8 cellular contexts compared by ENCODE assay signal in the genomic region with DNA sequence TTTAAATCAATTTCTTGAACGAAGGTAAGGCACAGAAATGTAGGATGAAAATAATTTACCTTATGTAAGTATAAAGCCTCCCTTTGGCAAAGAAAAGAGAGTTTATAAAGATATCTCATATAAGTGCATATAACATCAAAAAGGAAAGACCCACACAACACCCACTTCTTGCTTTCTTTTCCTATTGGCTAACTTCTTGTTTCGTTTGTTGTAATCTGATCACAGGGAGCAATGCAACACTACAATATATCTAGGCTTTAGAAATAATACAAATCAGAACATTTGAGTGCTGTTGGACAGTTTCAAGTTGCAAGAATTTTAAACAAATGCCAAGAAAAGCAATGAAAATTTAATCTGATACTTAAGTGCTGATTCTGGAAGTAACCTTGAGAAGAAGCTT. TPM values are rescaled to one million over a fixed set of nuclear protein-coding genes. Genes with fewer than 3 reads are reported as not detected.
DNase-seq lines count a peak whose midpoint lies in the region; ATAC-seq, FAIRE-seq and TF ChIP-seq lines count a peak whose summit lies in the region.

No MANE protein-coding gene starts in this region.

- intact Hi-C loops in K562 (cut with micrococcal nuclease) (loop anchor here (2.0 to 10.0 kb wide), 5 partner anchors 35 to 259 kb away; partner anchors contain the start of gene METAP2), mucosa of descending colon (cut with DNase I, micrococcal nuclease) (no loop called here)

- POLR2A ChIA-PET in K562 (lab: Yijun Ruan, JAX), result interaction anchor here (0.6 to 1.0 kb wide), 3 partner anchors 9 to 142 kb away, joined by 3 read pairs; partner anchors contain the start of gene NR2C1

- WGBS in K562 (ENCODE audit: insufficient coverage, low coverage, missing lambda C conversion rate), result 7% methylated on average over 2 of the region's 2 CpGs

- H3K9me2 ChIP-seq in MM.1S (replicated peaks; ENCODE audit: insufficient read depth, low read length), result no peaks in the 10 kb centered on the region

- no peak for TF ChIP-seq RAD21 in K562 (CRISPR knock-in tag; conservative IDR thresholded peaks at IDR 0.05 in 1 of 2, IDR thresholded peaks at IDR 0.05 in 1 of 2)

- H3K4me1 ChIP-seq in MM.1S (ENCODE audit: low read length), result peaks cover 14% of the 10 kb centered on the region
- peaks cover 8 to 14% of the 10 kb centered on the region in 2 experiments for H3K4me1 ChIP-seq in K562 (replicated peaks in 1 of 2; ENCODE audit: control insufficient read depth in 2 of 2, insufficient read depth in 2 of 2, low read length in 2 of 2)
- peaks cover 10% of the 10 kb centered on the region for H3K4me1 ChIP-seq in mucosa of descending colon (ENCODE audit: low read depth)

- H3K4me2 ChIP-seq in MM.1S (ENCODE audit: low read depth, low read length) (peak overlapping the region; percentile 78), K562 (ENCODE audit: insufficient read depth, low read length) (peak overlapping the region; percentile 93; the same call in 1 of the 2 replicates)

- peaks cover 8% of the 10 kb centered on the region for H3F3A ChIP-seq in MM.1S (ENCODE audit: insufficient read depth, low read length)

- H3K9ac ChIP-seq in MM.1S (ENCODE audit: low read length), result no peak overlapping the region
- peak overlapping the region in 1 of 2 experiments; percentile 74; a peak in 2 of 4 replicates for H3K9ac ChIP-seq in K562 (ENCODE audit: insufficient read depth in 1 of 2, low read depth in 2 of 2, low read length in 2 of 2)

- H3K27me3 ChIP-seq in MM.1S (replicated peaks; ENCODE audit: insufficient read depth, low read length) (no peaks in the 10 kb centered on the region), K562 (ENCODE audit: control insufficient read depth in 2 of 2, insufficient read depth in 2 of 2, low read length in 2 of 2) (no peaks in the 10 kb centered on the region)

- in situ Hi-C loops in K562 (cut with MboI), result loop anchor here (5.0 kb wide), 1 partner anchor 89 kb away; no protein-coding TSS in a partner anchor

- DNase-seq in GM03348 (ENCODE audit: low spot score) (peak; percentile 57), MM.1S (no peak), K562 (ENCODE audit: extremely low read depth in 1 of 4, low spot score in 3 of 4) (peak in 2 of 4 experiments; percentile 26 to 54), medulla oblongata (ENCODE audit: extremely low spot score) (peak; percentile 54), mucosa of descending colon (no peak)

- H3K79me2 ChIP-seq in MM.1S (ENCODE audit: low read length) (peaks cover 33% of the 10 kb centered on the region), K562 (ENCODE audit: control insufficient read depth, insufficient read depth, low read length) (peaks cover 79% of the 10 kb centered on the region)

- H4K20me1 ChIP-seq in MM.1S (ENCODE audit: insufficient read depth, low read length) (0 out of 2 replicates have a peak, but pooled peaks cover 3% of the 10 kb centered on the region), K562 (replicated peaks; ENCODE audit: control insufficient read depth, insufficient read depth, low read length) (no peaks in the 10 kb centered on the region)

- H3K27ac ChIP-seq in MM.1S (ENCODE audit: low read length), result no peak overlapping the region
- H3K27ac ChIP-seq in K562 (ENCODE audit: extremely low read depth, low read depth, low read length), result no peak overlapping the region

- H3K4me3 ChIP-seq in MM.1S (ENCODE audit: low read length) (no peak overlapping the region; the same call in 1 of the 2 replicates), K562 (peak overlapping the region; percentile 70), mucosa of descending colon (no peak overlapping the region)

- H3K9me3 ChIP-seq in MM.1S (replicated peaks; ENCODE audit: insufficient read depth, low read length), result no peaks in the 10 kb centered on the region
- H3K9me3 ChIP-seq in K562 (replicated peaks; ENCODE audit: control insufficient read depth, insufficient read depth, low read depth, low read length), result no peaks in the 10 kb centered on the region
- H3K9me3 ChIP-seq in mucosa of descending colon, result no peaks in the 10 kb centered on the region

- no peak for ATAC-seq in K562
- ATAC-seq in GM19452 (IDR thresholded peaks at IDR 0.05; ENCODE audit: unreplicated experiment), result no peak
- ATAC-seq in GM19328 (IDR thresholded peaks at IDR 0.05; ENCODE audit: unreplicated experiment), result no peak
- ATAC-seq in GM21723 (IDR thresholded peaks at IDR 0.05; ENCODE audit: unreplicated experiment), result no peak
- ATAC-seq in mucosa of descending colon, result no peak

- no peak overlapping the region for H2AFZ ChIP-seq in MM.1S (ENCODE audit: low read length)
- H2AFZ ChIP-seq in K562 (ENCODE audit: low read depth, low read length), result peak overlapping the region; percentile 91; the same call in 1 of the 2 replicates

- peak; percentile 72 for FAIRE-seq in K562 (lab: Jason Lieb, UNC)

- BruUV-seq in K562 (replicated peaks; lab: Mats Ljungman, UMichigan), result no TSS peak

- TF ChIP-seq POLR2A in K562 (conservative IDR thresholded peaks at IDR 0.05), result no peak

- no peaks in the 10 kb centered on the region for H3K9me1 ChIP-seq in K562 (ENCODE audit: control insufficient read depth, insufficient read depth, low read length)

- H3K36me3 ChIP-seq in MM.1S (replicated peaks; ENCODE audit: insufficient read depth, low read length), result no peaks in the 10 kb centered on the region; the same call in 1 of the 2 replicates
- no peaks in the 10 kb centered on the region for H3K36me3 ChIP-seq in K562 (ENCODE audit: control insufficient read depth, insufficient read depth, low read length)
- H3K36me3 ChIP-seq in mucosa of descending colon (ENCODE audit: low read depth), result no peaks in the 10 kb centered on the region

- TF ChIP-seq EP300 in K562 (IDR thresholded peaks at IDR 0.05; ENCODE audit: low read length), result no peak

- CTCF ChIA-PET in K562 (lab: Yijun Ruan, JAX; ENCODE audit: low intra/inter-chr PET ratio), result interaction anchor here (0.6 to 2.6 kb wide), 2 partner anchors 74 to 99 kb away, joined by 3 to 32 read pairs; no protein-coding TSS in a partner anchor

- TF ChIP-seq CTCF in MM.1S (IDR thresholded peaks at IDR 0.05; ENCODE audit: low read length) (no peak), K562 (IDR thresholded peaks at IDR 0.05 in 2 of 3, conservative IDR thresholded peaks at IDR 0.05 in 1 of 3; ENCODE audit: insufficient read depth in 2 of 3, low read depth in 1 of 3, low read length in 3 of 3) (no peak), mucosa of descending colon (IDR thresholded peaks at IDR 0.05) (no peak)

TF ChIP-seq in K562, 482 proteins besides CTCF, POLR2A, EP300 and RAD21 (continues in another document):
- TF ChIP-seq SIX5 (IDR thresholded peaks at IDR 0.05; ENCODE audit: borderline replicate concordance in 1 of 2, insufficient read depth in 1 of 2, low read depth in 1 of 2, low read length in 2 of 2), result no peak
- no peak for TF ChIP-seq POU5F1 (IDR thresholded peaks at IDR 0.05; ENCODE audit: borderline replicate concordance, low read depth, low read length, partially characterized antibody)
- TF ChIP-seq TCF3 (CRISPR knock-in tag; IDR thresholded peaks at IDR 0.05), result no peak
- no peak for TF ChIP-seq SRSF9 (IDR thresholded peaks at IDR 0.05; ENCODE audit: borderline replicate concordance, low read depth, low read length)
- TF ChIP-seq PHF8 (IDR thresholded peaks at IDR 0.05; ENCODE audit: borderline replicate concordance, low read length), result no peak
- no peak for TF ChIP-seq KLF13 (tag; IDR thresholded peaks at IDR 0.05; ENCODE audit: borderline replicate concordance, low read depth)
- peak; percentile 100 for TF ChIP-seq PHF21A (IDR thresholded peaks at IDR 0.05; ENCODE audit: borderline replicate concordance, low read depth)
- no peak for TF ChIP-seq NR2F6 (CRISPR knock-in tag; IDR thresholded peaks at IDR 0.05)
- no peak for TF ChIP-seq TAF15 (IDR thresholded peaks at IDR 0.05; ENCODE audit: low read depth, low read length)

RNA-seq across cellular contexts. Expression of gene FGD6, which starts 1.3 kb away (rescaled TPM):
- total RNA-seq in K562 (2011; cell fraction: chromatin; rRNA removed; ENCODE audit: low replicate concordance), result 12.9 and 34.3 TPM in 2 replicates
- total RNA-seq in K562 (2011; cell fraction: nucleolus; rRNA removed), result 5.8 and 8.0 TPM in 2 replicates
- 10.3 and 11.4 TPM in 2 replicates for total RNA-seq in K562 (2011; cell fraction: nucleoplasm; rRNA removed)
- 4.7 and 6.4 TPM in 2 replicates for total RNA-seq in K562 (2014; rRNA removed)
- total RNA-seq in K562 (2014; rRNA removed; fragmentation: Illumina TruSeq; extraction: Trizol), result 7.6 and 9.5 TPM in 2 replicates
- 10.0 and 11.1 TPM in 2 replicates for total RNA-seq in K562 (2015; rRNA removed; fragmentation: Illumina TruSeq; extraction: Trizol)
- total RNA-seq in K562 (2021), result 6.7 and 8.1 TPM in 2 replicates
- 4.3 and 5.8 TPM in 2 replicates for polyA plus RNA-seq in K562 (2011; rRNA removed)
- polyA plus RNA-seq in K562 (2011; cell fraction: cytosol; rRNA removed), result 1.4 and 2.6 TPM in 2 replicates
- 3.3 and 5.2 TPM in 2 replicates for polyA plus RNA-seq in K562 (2011; cell fraction: nucleus; rRNA removed)
- polyA plus RNA-seq in K562 (2012), result 2.6 and 3.3 TPM in 2 replicates
- 4.6 and 5.5 TPM in 2 replicates for polyA plus RNA-seq in K562 (2014; fragmentation: Illumina TruSeq; extraction: Trizol)
- polyA plus RNA-seq in K562 (2014; fragmentation: Nextera tagmentation; extraction: Ambion mirVana), result 1 to 10 TPM; 1.5 to 2.1 TPM
- 4.9 and 5.0 TPM in 2 replicates for polyA plus RNA-seq in K562 (2014; rRNA removed)
- 17.9 and 23.0 TPM in 2 replicates for polyA minus RNA-seq in K562 (2011; rRNA and poly(A)+ RNA removed)
- 6.0 and 10.7 TPM in 2 replicates for polyA minus RNA-seq in K562 (2011; cell fraction: cytosol; rRNA and poly(A)+ RNA removed)
- polyA minus RNA-seq in K562 (2011; cell fraction: nucleus; rRNA and poly(A)+ RNA removed), result 7.0 and 11.2 TPM in 2 replicates
- 10 to 100 TPM; 20.5 to 52.1 (median 24.2) TPM for total RNA-seq in mucosa of descending colon

RNA-seq across cellular contexts. Expression of gene VEZT, which starts 1.7 kb away (rescaled TPM):
- 54.4 and 119 TPM in 2 replicates for total RNA-seq in K562 (2011; cell fraction: chromatin; rRNA removed; ENCODE audit: low replicate concordance)
- 24.8 and 35.1 TPM in 2 replicates for total RNA-seq in K562 (2011; cell fraction: nucleolus; rRNA removed)
- 59.2 and 87.3 TPM in 2 replicates for total RNA-seq in K562 (2011; cell fraction: nucleoplasm; rRNA removed)
- total RNA-seq in K562 (2014; rRNA removed) (23.1 and 23.8 TPM in 2 replicates), K562 (2014; rRNA removed; fragmentation: Illumina TruSeq; extraction: Trizol) (37.1 and 45.5 TPM in 2 replicates), K562 (2015; rRNA removed; fragmentation: Illumina TruSeq; extraction: Trizol) (39.1 and 44.8 TPM in 2 replicates), K562 (2021) (24.7 and 32.2 TPM in 2 replicates), mucosa of descending colon (10 to 100 TPM; 58.4 to 72.8 (median 61.6) TPM)
- polyA plus RNA-seq in K562 (2011; rRNA removed) (53.8 and 61.5 TPM in 2 replicates), K562 (2014; fragmentation: Illumina TruSeq; extraction: Trizol) (33.2 and 44.2 TPM in 2 replicates), K562 (2014; fragmentation: Nextera tagmentation; extraction: Ambion mirVana) (10 to 100 TPM; 16.1 to 29.1 TPM), K562 (2014; rRNA removed) (27.6 and 32.6 TPM in 2 replicates)
- polyA plus RNA-seq in K562 (2011; cell fraction: cytosol; rRNA removed), result 17.8 and 22.4 TPM in 2 replicates
- polyA plus RNA-seq in K562 (2011; cell fraction: nucleus; rRNA removed), result 21.8 and 26.2 TPM in 2 replicates
- 21.8 and 28.0 TPM in 2 replicates for polyA plus RNA-seq in K562 (2012)
- 55.7 and 57.3 TPM in 2 replicates for polyA minus RNA-seq in K562 (2011; rRNA and poly(A)+ RNA removed)
- 9.9 and 23.3 TPM in 2 replicates for polyA minus RNA-seq in K562 (2011; cell fraction: cytosol; rRNA and poly(A)+ RNA removed)
- 23.4 and 41.7 TPM in 2 replicates for polyA minus RNA-seq in K562 (2011; cell fraction: nucleus; rRNA and poly(A)+ RNA removed)

Comparison
In these comparisons a context has a peak if more than half of its experiments do, and no peak if none do; other contexts are left out.
1. DNase-seq: peak in GM03348 (single experiment) and medulla oblongata (single experiment); none in MM.1S (single experiment) and mucosa of descending colon (0 of 3).